29 cellular contexts compared by ENCODE assay signal in genomic region chr7:7351832-7352231, GRCh38.
"Had no signal": no experiment of that assay in that cellular context is flagged by ENCODE, and none has a peak within 500 bp of the region (broad histone marks: within the 10 kb centered on the region; RNA-seq: fewer than 3 reads in every experiment).

No MANE protein-coding gene starts in this region.

- H3K4me1 Mint-ChIP-seq: activated T-helper 17 cell treated with anti-CD3 and anti-CD28 coated beads, Interleukin-2, amount 50 U/mL, for 72 hours had no signal

- H3K36me3 ChIP-seq: adrenal gland, breast epithelium had no signal

- ATAC-seq: activated CD8-positive, alpha-beta T cell treated with anti-CD3 and anti-CD28 coated beads for 36 hours; activated naive CD4-positive, alpha-beta T cell treated with anti-CD3 and anti-CD28 coated beads, Interleukin-2, amount 50 U/mL, for 72 hours; activated T-cell treated with anti-CD3 and anti-CD28 coated beads, Interleukin-2, amount 50 U/mL, for 72 hours; activated T-helper 17 cell treated with anti-CD3 and anti-CD28 coated beads, Interleukin-2, amount 50 U/mL, for 72 hours; body of pancreas had no signal

- H3K4me2 ChIP-seq: PC-9 had no signal

- H3K4me3 Mint-ChIP-seq: activated CD8-positive, alpha-beta T cell treated with anti-CD3 and anti-CD28 coated beads for 36 hours; activated T-cell treated with anti-CD3 and anti-CD28 coated beads, Interleukin-2, amount 50 U/mL, for 72 hours; activated T-helper 17 cell treated with anti-CD3 and anti-CD28 coated beads, Interleukin-2, amount 50 U/mL, for 72 hours had no signal

- H3K9me3 Mint-ChIP-seq: activated T-helper 17 cell treated with anti-CD3 and anti-CD28 coated beads, Interleukin-2, amount 50 U/mL, for 72 hours had no signal

- H3K27ac ChIP-seq: adrenal gland, body of pancreas, breast epithelium, PC-9, RWPE1, VCaP had no signal

- H3K4me3 ChIP-seq: adrenal gland, body of pancreas, breast epithelium, PC-9 had no signal

- H3K9me3 ChIP-seq: adrenal gland, body of pancreas, breast epithelium had no signal

- H3K4me1 ChIP-seq: adrenal gland, body of pancreas, breast epithelium had no signal

- H3K27ac Mint-ChIP-seq: activated CD8-positive, alpha-beta T cell treated with anti-CD3 and anti-CD28 coated beads for 36 hours; activated naive CD4-positive, alpha-beta T cell treated with anti-CD3 and anti-CD28 coated beads, Interleukin-2, amount 50 U/mL, for 72 hours; activated T-cell treated with anti-CD3 and anti-CD28 coated beads, Interleukin-2, amount 50 U/mL, for 72 hours; activated T-helper 17 cell treated with anti-CD3 and anti-CD28 coated beads, Interleukin-2, amount 50 U/mL, for 72 hours had no signal

- H2AFZ ChIP-seq: PC-9 had no signal

- DNase-seq: activated CD4-positive, alpha-beta T cell treated with anti-CD3 and anti-CD28 coated beads for 1 hour; activated CD4-positive, alpha-beta T cell treated with anti-CD3 and anti-CD28 coated beads for 48 hours; activated CD4-positive, CD25-positive, alpha-beta regulatory T cell; activated CD8-positive, alpha-beta T cell treated with anti-CD3 and anti-CD28 coated beads for 36 hours; activated effector memory CD4-positive, alpha-beta T cell treated with anti-CD3 and anti-CD28 coated beads, Interleukin-2, amount 50 U/mL, for 16 hours; activated naive CD4-positive, alpha-beta T cell treated with Interleukin-2 at 50 U/mL for 16 hours; activated T-cell treated with anti-CD3 and anti-CD28 coated beads, Interleukin-2, amount 50 U/mL, for 1 hour; activated T-cell treated with anti-CD3 and anti-CD28 coated beads, Interleukin-2, amount 50 U/mL, for 72 hours; adrenal gland; body of pancreas; Karpas-422; NCI-H1105; NCI-H1417 treated with DMSO at 0.1 percent for 48 hours; NCI-H187 treated with DMSO at 0.1 percent for 48 hours; NCI-H2081; NCI-H2171 treated with DMSO at 0.1 percent for 48 hours; NCI-H2227 treated with DMSO at 0.1 percent for 48 hours; NCI-H524 treated with DMSO at 0.1 percent for 48 hours; PC-9; Right ventricle myocardium superior; SW 1271; T-helper 1 cell; T-helper 2 cell; T-helper 9 cell had no signal

- H3K27me3 ChIP-seq: adrenal gland, body of pancreas, breast epithelium had no signal

- H3K36me3 Mint-ChIP-seq: activated naive CD4-positive, alpha-beta T cell treated with anti-CD3 and anti-CD28 coated beads, Interleukin-2, amount 50 U/mL, for 72 hours had no signal
